ENCODE assay signal across 10 cellular contexts in genomic region chr5:38257236-38258036, GRCh38. TPM values are rescaled to one million over a fixed set of nuclear protein-coding genes. Genes with fewer than 3 reads are reported as not detected.
A peak's percentile ranks its signal among the peaks of the same experiment; 100 is the strongest.
DNase-seq lines count a peak whose midpoint lies in the region; ATAC-seq and TF ChIP-seq lines count a peak whose summit lies in the region.
"Had no signal": no experiment of that assay in that cellular context is flagged by ENCODE, and none has a peak within 500 bp of the region (broad histone marks: within the 10 kb centered on the region; RNA-seq: fewer than 3 reads in every experiment).

No MANE protein-coding gene starts in this region.

- no peak overlapping the region for H3K4me2 ChIP-seq in OCI-LY7 (ENCODE audit: low read length)

- H3K27ac ChIP-seq in cardiac muscle cell (no peak overlapping the region), urinary bladder (ENCODE audit: low read depth) (no peak overlapping the region), OCI-LY7 (ENCODE audit: low read depth, low read length, poor library complexity, severe bottlenecking) (no peak overlapping the region)

- H3K9me3 Mint-ChIP-seq in activated T-cell treated with anti-CD3 and anti-CD28 coated beads, Interleukin-2, amount 50 U/mL, for 72 hours = no peaks in the 10 kb centered on the region
- peaks cover 8% of the 10 kb centered on the region for H3K9me3 Mint-ChIP-seq in activated T-cell treated with anti-CD3 and anti-CD28 coated beads, Interleukin-2, amount 50 U/mL, for 4 hours
- H3K9me3 Mint-ChIP-seq in nephron = peaks cover 8% of the 10 kb centered on the region
- H3K9me3 Mint-ChIP-seq: activated T-helper 1 cell treated with anti-CD3 and anti-CD28 coated beads, Interleukin-12 subunit alpha, Interleukin-12 subunit beta, Interleukin-2, Interleukin-4 antibody, amounts not matched to agents 30 ng/mL and 10 ng/mL and 1 ng/mL, durations not matched to agents 14 hours and 24 hours and 36 hours had no signal

- 9% methylated on average over 42 of the region's 42 CpGs for WGBS in urinary bladder

- no peaks in the 10 kb centered on the region for H3K9me3 ChIP-seq in cardiac muscle cell (ENCODE audit: low read depth)
- no peaks in the 10 kb centered on the region for H3K9me3 ChIP-seq in OCI-LY7 (ENCODE audit: low read length)

- H3K79me2 ChIP-seq in OCI-LY7 (ENCODE audit: insufficient read depth, low read depth, low read length) = no peaks in the 10 kb centered on the region

- POLR2A ChIA-PET in OCI-LY7 (lab: Charles Lee) = no interaction called here

- H3K4me3 ChIP-seq in cardiac muscle cell = peak overlapping the region; percentile 69
- H3K4me3 ChIP-seq in urinary bladder (ENCODE audit: low read depth, low read length) = peak overlapping the region; percentile 48
- no peak overlapping the region for H3K4me3 ChIP-seq in OCI-LY7 (ENCODE audit: low read depth, low read length, poor library complexity, severe bottlenecking)

- H3K4me1 Mint-ChIP-seq in activated T-cell treated with anti-CD3 and anti-CD28 coated beads, Interleukin-2, amount 50 U/mL, for 72 hours (ENCODE audit: low read depth) = peaks cover 6% of the 10 kb centered on the region
- H3K4me1 Mint-ChIP-seq in activated T-cell treated with anti-CD3 and anti-CD28 coated beads, Interleukin-2, amount 50 U/mL, for 4 hours (ENCODE audit: low read depth) = peaks cover 3% of the 10 kb centered on the region
- H3K4me1 Mint-ChIP-seq in nephron = peaks cover 24% of the 10 kb centered on the region

- H3K36me3 ChIP-seq in cardiac muscle cell = no peaks in the 10 kb centered on the region
- no peaks in the 10 kb centered on the region for H3K36me3 ChIP-seq in urinary bladder (ENCODE audit: insufficient read depth)
- H3K36me3 ChIP-seq in OCI-LY7 (ENCODE audit: insufficient read depth, low read length) = no peaks in the 10 kb centered on the region

- H3K9me2 ChIP-seq in OCI-LY7 (ENCODE audit: insufficient read depth, low read length) = no peaks in the 10 kb centered on the region

- H3K27ac Mint-ChIP-seq in activated T-cell treated with anti-CD3 and anti-CD28 coated beads, Interleukin-2, amount 50 U/mL, for 72 hours = no peak overlapping the region
- H3K27ac Mint-ChIP-seq in nephron = no peak overlapping the region
- H3K27ac Mint-ChIP-seq: activated T-helper 1 cell treated with anti-CD3 and anti-CD28 coated beads, Interleukin-12 subunit alpha, Interleukin-12 subunit beta, Interleukin-2, Interleukin-4 antibody, amounts not matched to agents 30 ng/mL and 10 ng/mL and 1 ng/mL, durations not matched to agents 14 hours and 24 hours and 36 hours had no signal

- H4K20me1 ChIP-seq in OCI-LY7 (ENCODE audit: insufficient read depth, low read length) = no peaks in the 10 kb centered on the region

- DNase-seq in activated T-cell treated with anti-CD3 and anti-CD28 coated beads, Interleukin-2, amount 50 U/mL, for 72 hours = no peak
- no peak for DNase-seq in activated T-cell treated with anti-CD3 and anti-CD28 coated beads, Interleukin-2, amount 50 U/mL, for 4 hours
- DNase-seq in cardiac muscle cell (ENCODE audit: low read depth in 1 of 2, low spot score in 1 of 2) = peak in 1 of 2 donors; percentile 11
- no peak for DNase-seq in OCI-LY7 (ENCODE audit: low spot score)
- no peak for DNase-seq in NCI-H526 (lab: John Stamatoyannopoulos, UW)
- DNase-seq: KBM-7 had no signal

- H2AFZ ChIP-seq in OCI-LY7 (ENCODE audit: low read length) = no peak overlapping the region

- intact Hi-C loops in OCI-LY7 (cut with micrococcal nuclease; ENCODE audit: unreplicated experiment) = no loop called here

- BruUV-seq in OCI-LY7 (replicated peaks; lab: Mats Ljungman, UMichigan) = no TSS peak

- H3K4me1 ChIP-seq in cardiac muscle cell (ENCODE audit: low read depth) (peaks cover 11% of the 10 kb centered on the region), urinary bladder (ENCODE audit: insufficient read depth) (no peaks in the 10 kb centered on the region), OCI-LY7 (ENCODE audit: insufficient read depth, low read length, poor library complexity, severe bottlenecking) (no peaks in the 10 kb centered on the region)

- H3K27me3 Mint-ChIP-seq in activated T-cell treated with anti-CD3 and anti-CD28 coated beads, Interleukin-2, amount 50 U/mL, for 72 hours (ENCODE audit: low read depth) = peaks cover 86% of the 10 kb centered on the region
- peaks cover 61% of the 10 kb centered on the region for H3K27me3 Mint-ChIP-seq in activated T-cell treated with anti-CD3 and anti-CD28 coated beads, Interleukin-2, amount 50 U/mL, for 4 hours (ENCODE audit: low read depth)
- H3K27me3 Mint-ChIP-seq in nephron (ENCODE audit: low read depth) = peaks cover 71% of the 10 kb centered on the region

- CTCF ChIA-PET in OCI-LY7 (lab: Charles Lee; ENCODE audit: unreplicated experiment) = no interaction called here

- H3K4me3 Mint-ChIP-seq in activated T-cell treated with anti-CD3 and anti-CD28 coated beads, Interleukin-2, amount 50 U/mL, for 72 hours = peak overlapping the region; percentile 53 to 81
- no peak overlapping the region for H3K4me3 Mint-ChIP-seq in activated T-cell treated with anti-CD3 and anti-CD28 coated beads, Interleukin-2, amount 50 U/mL, for 4 hours
- H3K4me3 Mint-ChIP-seq in nephron = peak overlapping the region; percentile 87 to 89 (median 89)
- H3K4me3 Mint-ChIP-seq: activated T-helper 1 cell treated with anti-CD3 and anti-CD28 coated beads, Interleukin-12 subunit alpha, Interleukin-12 subunit beta, Interleukin-2, Interleukin-4 antibody, amounts not matched to agents 30 ng/mL and 10 ng/mL and 1 ng/mL, durations not matched to agents 14 hours and 24 hours and 36 hours had no signal

- no peaks in the 10 kb centered on the region for H3K36me3 Mint-ChIP-seq in activated T-cell treated with anti-CD3 and anti-CD28 coated beads, Interleukin-2, amount 50 U/mL, for 72 hours (ENCODE audit: insufficient read depth in 2 of 2)
- H3K36me3 Mint-ChIP-seq in activated T-cell treated with anti-CD3 and anti-CD28 coated beads, Interleukin-2, amount 50 U/mL, for 4 hours (ENCODE audit: insufficient read depth) = no peaks in the 10 kb centered on the region
- peaks cover 4% of the 10 kb centered on the region for H3K36me3 Mint-ChIP-seq in nephron (ENCODE audit: low read depth)

- peaks cover 57% of the 10 kb centered on the region for H3K27me3 ChIP-seq in cardiac muscle cell

- ATAC-seq in activated T-cell treated with anti-CD3 and anti-CD28 coated beads, Interleukin-2, amount 50 U/mL, for 72 hours (replicated peaks in 1 of 2) = no peak
- ATAC-seq in activated T-cell treated with anti-CD3 and anti-CD28 coated beads, Interleukin-2, amount 50 U/mL, for 4 hours = no peak
- ATAC-seq in GM21576 (IDR thresholded peaks at IDR 0.05; ENCODE audit: unreplicated experiment) = no peak

- TF ChIP-seq CTCF in cardiac muscle cell (IDR thresholded peaks at IDR 0.05; ENCODE audit: low read depth, low read length) (no peak), nephron (IDR thresholded peaks at IDR 0.05; ENCODE audit: unreplicated experiment in 3 of 3) (no peak), OCI-LY7 (conservative IDR thresholded peaks at IDR 0.05; ENCODE audit: low read length) (no peak)

RNA-seq across cellular contexts. Expression of gene EGFLAM, which starts 0.9 kb away (rescaled TPM):
- total RNA-seq in activated T-cell treated with anti-CD3 and anti-CD28 coated beads, Interleukin-2, amount 50 U/mL, for 72 hours = not detected
- total RNA-seq in activated T-cell treated with anti-CD3 and anti-CD28 coated beads, Interleukin-2, amount 50 U/mL, for 4 hours = not detected
- total RNA-seq in cardiac muscle cell = 0.27 and 0.42 TPM in 2 replicates
- polyA plus RNA-seq in cardiac muscle cell = 0.06 and 0.82 TPM in 2 replicates
- total RNA-seq in urinary bladder = 17.4 TPM
- 6.9 TPM for polyA plus RNA-seq in urinary bladder
- total RNA-seq in OCI-LY7 (2014; rRNA removed; shearing (Covaris generic)) = not detected in 2 replicates
- not detected in 2 replicates for total RNA-seq in OCI-LY7 (2022)
- total RNA-seq: activated T-helper 1 cell treated with anti-CD3 and anti-CD28 coated beads, Interleukin-12 subunit alpha, Interleukin-12 subunit beta, Interleukin-2, Interleukin-4 antibody, amounts not matched to agents 30 ng/mL and 10 ng/mL and 1 ng/mL, durations not matched to agents 14 hours and 24 hours and 36 hours had no signal

Comparison
In these comparisons a context has a peak if more than half of its experiments do, and no peak if none do; other contexts are left out.
1. RNA of gene EGFLAM, which starts 0.9 kb away (total RNA-seq): 17.4 TPM in urinary bladder (single experiment); 0.27 to 0.42 TPM in cardiac muscle cell, not detected in activated T-cell treated with anti-CD3 and anti-CD28 coated beads, Interleukin-2, amount 50 U/mL, for 72 hours, not detected in activated T-cell treated with anti-CD3 and anti-CD28 coated beads, Interleukin-2, amount 50 U/mL, for 4 hours and not detected in OCI-LY7; every median in the first group is over 10 times any median in the second.